10 cellular contexts compared by ENCODE assay signal in genomic region chr5:132019857-132020555, GRCh38. TPM values are rescaled to one million over a fixed set of nuclear protein-coding genes. Genes with fewer than 3 reads are reported as not detected.
DNase-seq lines count a peak whose midpoint lies in the region; ATAC-seq and TF ChIP-seq lines count a peak whose summit lies in the region.
"Had no signal": no experiment of that assay in that cellular context is flagged by ENCODE, and none has a peak within 500 bp of the region (broad histone marks: within the 10 kb centered on the region; RNA-seq: fewer than 3 reads in every experiment).

No MANE protein-coding gene starts in this region.

- no peaks in the 10 kb centered on the region for H3K27me3 ChIP-seq in CD8-positive, alpha-beta memory T cell (ENCODE audit: insufficient read depth, low read length, poor library complexity, severe bottlenecking)
- H3K27me3 ChIP-seq in OCI-LY3 (ENCODE audit: low read depth, low read length), result peaks cover 79% of the 10 kb centered on the region
- H3K27me3 ChIP-seq in hepatocyte, result peaks cover 45% of the 10 kb centered on the region

- no peaks in the 10 kb centered on the region for H3K36me3 Mint-ChIP-seq in CD8-positive, alpha-beta memory T cell
- no peaks in the 10 kb centered on the region for H3K36me3 Mint-ChIP-seq in activated naive CD8-positive, alpha-beta T cell treated with anti-CD3 and anti-CD28 coated beads, Interleukin-2, amount 50 U/mL, for 24 hours (ENCODE audit: low read depth)

- no peaks in the 10 kb centered on the region for H3K79me2 ChIP-seq in OCI-LY3 (ENCODE audit: low read length)
- H3K79me2 ChIP-seq in hepatocyte, result no peaks in the 10 kb centered on the region

- no peak for TF ChIP-seq CTCF in OCI-LY3 (IDR thresholded peaks at IDR 0.05; ENCODE audit: low read depth, low read length)
- TF ChIP-seq CTCF in hepatocyte (IDR thresholded peaks at IDR 0.05; ENCODE audit: poor library complexity), result no peak

- no peaks in the 10 kb centered on the region for H3K9me3 ChIP-seq in CD8-positive, alpha-beta memory T cell (ENCODE audit: low read length)
- H3K9me3 ChIP-seq in OCI-LY3 (ENCODE audit: insufficient read depth, low read length) (no peaks in the 10 kb centered on the region), hepatocyte (ENCODE audit: low read depth) (no peaks in the 10 kb centered on the region)

- peak; percentile 99 for ATAC-seq in GM21576 (IDR thresholded peaks at IDR 0.05; ENCODE audit: unreplicated experiment)
- peak; percentile 85 for ATAC-seq in activated naive CD8-positive, alpha-beta T cell treated with anti-CD3 and anti-CD28 coated beads, Interleukin-2, amount 50 U/mL, for 24 hours
- ATAC-seq in stimulated activated naive CD8-positive, alpha-beta T cell treated with anti-CD3 and anti-CD28 coated beads, Interleukin-15, Interleukin-2, amounts not matched to agents 100 U/mL and 50 U/mL, for 24 hours, result peak; percentile 88

- H3K9me3 Mint-ChIP-seq in CD8-positive, alpha-beta memory T cell, result no peaks in the 10 kb centered on the region
- H3K9me3 Mint-ChIP-seq in activated naive CD8-positive, alpha-beta T cell treated with anti-CD3 and anti-CD28 coated beads, Interleukin-2, amount 50 U/mL, for 24 hours, result no peaks in the 10 kb centered on the region

- H3K9me2 ChIP-seq in hepatocyte (replicated peaks; ENCODE audit: insufficient read depth), result no peaks in the 10 kb centered on the region

- H3K27ac ChIP-seq in CD8-positive, alpha-beta memory T cell (ENCODE audit: low read depth, low read length), result peak overlapping the region; percentile 34
- H3K27ac ChIP-seq in OCI-LY3 (ENCODE audit: low read length) (no peak overlapping the region), hepatocyte (no peak overlapping the region)
- H3K27ac ChIP-seq: C4-2B had no signal

- CTCF ChIA-PET in CD8-positive, alpha-beta memory T cell (lab: Charles Lee), result interaction anchor here (1.9 kb wide), 1 partner anchor 12 kb away, joined by 12 read pairs; no protein-coding TSS in a partner anchor

- H2AFZ ChIP-seq in OCI-LY3 (ENCODE audit: low read depth, low read length) (no peak overlapping the region), hepatocyte (no peak overlapping the region)

- H3K4me3 Mint-ChIP-seq in CD8-positive, alpha-beta memory T cell, result peak overlapping the region; percentile 9 to 68 (median 60)
- peak overlapping the region; percentile 42 for H3K4me3 Mint-ChIP-seq in activated naive CD8-positive, alpha-beta T cell treated with anti-CD3 and anti-CD28 coated beads, Interleukin-2, amount 50 U/mL, for 24 hours

- H3K4me3 ChIP-seq in CD8-positive, alpha-beta memory T cell (ENCODE audit: low read length), result no peak overlapping the region
- H3K4me3 ChIP-seq in OCI-LY3 (ENCODE audit: low read length), result peak overlapping the region; percentile 30
- H3K4me3 ChIP-seq in hepatocyte, result no peak overlapping the region

- peak; percentile 47 to 83 (median 65) for DNase-seq in CD8-positive, alpha-beta memory T cell
- peak; percentile 71 for DNase-seq in activated naive CD8-positive, alpha-beta T cell treated with anti-CD3 and anti-CD28 coated beads, Interleukin-2, amount 50 U/mL, for 24 hours
- peak; percentile 71 for DNase-seq in stimulated activated naive CD8-positive, alpha-beta T cell treated with anti-CD3 and anti-CD28 coated beads, Interleukin-15, Interleukin-2, amounts not matched to agents 100 U/mL and 50 U/mL, for 24 hours
- no peak for DNase-seq in NOMO-1 (lab: John Stamatoyannopoulos, UW; ENCODE audit: unreplicated experiment in 2 of 2)
- no peak for DNase-seq in hepatocyte (ENCODE audit: low spot score)
- no peak for DNase-seq in SW480 (ENCODE audit: low spot score)

- H3K4me1 ChIP-seq in CD8-positive, alpha-beta memory T cell (ENCODE audit: insufficient read depth, low read length), result peaks cover 37% of the 10 kb centered on the region
- H3K4me1 ChIP-seq in OCI-LY3 (ENCODE audit: low read length) (peaks cover 33% of the 10 kb centered on the region), hepatocyte (ENCODE audit: insufficient read depth) (no peaks in the 10 kb centered on the region)

- H3K36me3 ChIP-seq in CD8-positive, alpha-beta memory T cell (ENCODE audit: insufficient read depth, low read length), result no peaks in the 10 kb centered on the region
- H3K36me3 ChIP-seq in OCI-LY3 (replicated peaks; ENCODE audit: low read depth, low read length) (no peaks in the 10 kb centered on the region), hepatocyte (replicated peaks; ENCODE audit: insufficient read depth, low read depth) (no peaks in the 10 kb centered on the region)

- no peaks in the 10 kb centered on the region for H3K27me3 Mint-ChIP-seq in CD8-positive, alpha-beta memory T cell
- H3K27me3 Mint-ChIP-seq in activated naive CD8-positive, alpha-beta T cell treated with anti-CD3 and anti-CD28 coated beads, Interleukin-2, amount 50 U/mL, for 24 hours, result peaks cover 16% of the 10 kb centered on the region

- H3K27ac Mint-ChIP-seq in CD8-positive, alpha-beta memory T cell, result peak overlapping the region; percentile 79 to 98 (median 96)
- H3K27ac Mint-ChIP-seq in activated naive CD8-positive, alpha-beta T cell treated with anti-CD3 and anti-CD28 coated beads, Interleukin-2, amount 50 U/mL, for 24 hours, result peak overlapping the region; percentile 93

- WGBS in hepatocyte (ENCODE audit: low lambda C conversion rate, missing lambda C conversion rate), result 87% methylated on average over 6 of the region's 6 CpGs

- H4K20me1 ChIP-seq in OCI-LY3 (ENCODE audit: insufficient read depth, low read length) (peaks cover 12% of the 10 kb centered on the region), hepatocyte (ENCODE audit: insufficient read depth, poor library complexity, severe bottlenecking) (no peaks in the 10 kb centered on the region)

- no peak overlapping the region for H3K9ac ChIP-seq in OCI-LY3 (ENCODE audit: low read length)

- POLR2A ChIA-PET in CD8-positive, alpha-beta memory T cell (lab: Charles Lee), result interaction anchor here (0.7 kb wide), 1 partner anchor 19 kb away, joined by 3 read pairs; no protein-coding TSS in a partner anchor

- H3K4me2 ChIP-seq in OCI-LY3 (ENCODE audit: low read length), result peak overlapping the region; percentile 48
- no peak overlapping the region for H3K4me2 ChIP-seq in hepatocyte

- H3K4me1 Mint-ChIP-seq in CD8-positive, alpha-beta memory T cell, result peaks cover 48 to 70% (median 62%) of the 10 kb centered on the region in 3 donors
- H3K4me1 Mint-ChIP-seq in activated naive CD8-positive, alpha-beta T cell treated with anti-CD3 and anti-CD28 coated beads, Interleukin-2, amount 50 U/mL, for 24 hours, result peaks cover 54% of the 10 kb centered on the region

RNA-seq across cellular contexts. Expression of gene ACSL6, which starts 8.5 kb away (rescaled TPM):
- total RNA-seq in CD8-positive, alpha-beta memory T cell, result 10 to 100 TPM; 21.8 to 22.7 TPM
- 20.7 TPM for polyA plus RNA-seq in CD8-positive, alpha-beta memory T cell
- 1.2 and 2.4 TPM in 2 replicates for total RNA-seq in hepatocyte
- polyA plus RNA-seq in hepatocyte, result 0.75 and 1.7 TPM in 2 replicates

RNA-seq across cellular contexts. Expression of gene IL3, which starts 40.4 kb away (rescaled TPM):
- 10 to 100 TPM; 69.7 to 71.9 TPM for total RNA-seq in CD8-positive, alpha-beta memory T cell
- polyA plus RNA-seq in CD8-positive, alpha-beta memory T cell, result not detected
- total RNA-seq in hepatocyte, result 0.37 TPM in 1 of 2 replicates, not detected in the other
- not detected in 2 replicates for polyA plus RNA-seq in hepatocyte
- polyA plus RNA-seq: keratinocyte had no signal

RNA-seq across cellular contexts. Expression of gene CSF2, which starts 53.6 kb away (rescaled TPM):
- 100 to 1,000 TPM; 393 to 409 TPM for total RNA-seq in CD8-positive, alpha-beta memory T cell
- not detected for polyA plus RNA-seq in CD8-positive, alpha-beta memory T cell
- total RNA-seq in hepatocyte, result 1.0 TPM in 1 of 2 replicates, not detected in the other
- polyA plus RNA-seq in hepatocyte, result not detected in 2 replicates

Comparison
In these comparisons a context has a peak if more than half of its experiments do, and no peak if none do; other contexts are left out.
1. DNase-seq: peak in CD8-positive, alpha-beta memory T cell (5 of 5), activated naive CD8-positive, alpha-beta T cell treated with anti-CD3 and anti-CD28 coated beads, Interleukin-2, amount 50 U/mL, for 24 hours (single experiment) and stimulated activated naive CD8-positive, alpha-beta T cell treated with anti-CD3 and anti-CD28 coated beads, Interleukin-15, Interleukin-2, amounts not matched to agents 100 U/mL and 50 U/mL, for 24 hours (single experiment); none in NOMO-1 (0 of 2), hepatocyte (single experiment) and SW480 (single experiment).
2. RNA of gene IL3, which starts 40.4 kb away (total RNA-seq): 69.7 to 71.9 TPM in CD8-positive, alpha-beta memory T cell; 0.37 TPM in hepatocyte; every median in the first group is over 10 times any median in the second.
3. RNA of gene CSF2, which starts 53.6 kb away (total RNA-seq): 393 to 409 TPM in CD8-positive, alpha-beta memory T cell; 1.0 TPM in hepatocyte; every median in the first group is over 100 times any median in the second.
4. Peak in every context shown above with its lines, with median percentiles within 50 percentile points of each other: ATAC-seq.